10 cellular contexts compared by ENCODE assay signal in genomic region chr9:137237759-137238726, GRCh38. TPM values are rescaled to one million over a fixed set of nuclear protein-coding genes. Genes with fewer than 3 reads are reported as not detected.
DNase-seq lines count a peak whose midpoint lies in the region; ATAC-seq and TF ChIP-seq lines count a peak whose summit lies in the region.
"Had no signal": no experiment of that assay in that cellular context is flagged by ENCODE, and none has a peak within 500 bp of the region (broad histone marks: within the 10 kb centered on the region; RNA-seq: fewer than 3 reads in every experiment).

No MANE protein-coding gene starts in this region.

- peak; percentile 3 for DNase-seq in activated naive CD8-positive, alpha-beta T cell treated with anti-CD3 and anti-CD28 coated beads for 36 hours
- DNase-seq in activated naive CD8-positive, alpha-beta T cell treated with anti-CD3 and anti-CD28 coated beads, Interleukin-2, amount 50 U/mL, for 24 hours: no peak
- peak; percentile 46 for DNase-seq in PC-3
- DNase-seq in activated CD4-positive, alpha-beta T cell treated with anti-CD3 and anti-CD28 coated beads, Interleukin-2, amount 10 ng/mL, durations not matched to agents 7 days and 5 days: no peak
- no peak for DNase-seq in AG20443 (ENCODE audit: low spot score)
- DNase-seq: HFFc6, left lung had no signal

- CTCF ChIA-PET in PC-3 (lab: Charles Lee): no interaction called here
- CTCF ChIA-PET in activated CD4-positive, alpha-beta T cell treated with anti-CD3 and anti-CD28 coated beads, Interleukin-2, amount 10 ng/mL, durations not matched to agents 7 days and 5 days (lab: Charles Lee): interaction anchor here (1.1 to 6.5 kb wide), 10 partner anchors 9 to 209 kb away, joined by 3 to 65 read pairs (median 8); partner anchors contain the start of genes CYSRT1, NELFB, NPDC1 and RNF208

- peaks cover 5% of the 10 kb centered on the region for H3K27me3 Mint-ChIP-seq in activated naive CD8-positive, alpha-beta T cell treated with anti-CD3 and anti-CD28 coated beads for 36 hours
- H3K27me3 Mint-ChIP-seq in activated naive CD8-positive, alpha-beta T cell treated with anti-CD3 and anti-CD28 coated beads, Interleukin-2, amount 50 U/mL, for 24 hours: peaks cover 3% of the 10 kb centered on the region
- no peaks in the 10 kb centered on the region for H3K27me3 Mint-ChIP-seq in activated CD4-positive, alpha-beta T cell treated with anti-CD3 and anti-CD28 coated beads, Interleukin-2, amount 10 ng/mL, durations not matched to agents 7 days and 5 days

- H3K4me2 ChIP-seq in PC-3 (ENCODE audit: low read length): peak overlapping the region; percentile 95

- BruUV-seq in PC-3 (replicated peaks; lab: Mats Ljungman, UMichigan): no TSS peak

- H3K4me3 Mint-ChIP-seq in activated naive CD8-positive, alpha-beta T cell treated with anti-CD3 and anti-CD28 coated beads for 36 hours: no peak overlapping the region
- H3K4me3 Mint-ChIP-seq in activated naive CD8-positive, alpha-beta T cell treated with anti-CD3 and anti-CD28 coated beads, Interleukin-2, amount 50 U/mL, for 24 hours: no peak overlapping the region
- no peak overlapping the region for H3K4me3 Mint-ChIP-seq in activated CD4-positive, alpha-beta T cell treated with anti-CD3 and anti-CD28 coated beads, Interleukin-2, amount 10 ng/mL, durations not matched to agents 7 days and 5 days

- no peak overlapping the region for H3K9ac ChIP-seq in PC-3 (ENCODE audit: low read length)

- no peak for ATAC-seq in activated naive CD8-positive, alpha-beta T cell treated with anti-CD3 and anti-CD28 coated beads, Interleukin-2, amount 50 U/mL, for 24 hours
- ATAC-seq in PC-3 (peak; percentile 20), GM21529 (IDR thresholded peaks at IDR 0.05; ENCODE audit: unreplicated experiment) (no peak)
- ATAC-seq: left lung had no signal

- TF ChIP-seq CTCF in PC-3 (conservative IDR thresholded peaks at IDR 0.05; ENCODE audit: low read depth, low read length): no peak

- peaks cover 31% of the 10 kb centered on the region for H3K4me1 ChIP-seq in PC-3 (ENCODE audit: insufficient read depth, low read length)

- no peaks in the 10 kb centered on the region for H3K9me3 Mint-ChIP-seq in activated naive CD8-positive, alpha-beta T cell treated with anti-CD3 and anti-CD28 coated beads for 36 hours
- H3K9me3 Mint-ChIP-seq in activated naive CD8-positive, alpha-beta T cell treated with anti-CD3 and anti-CD28 coated beads, Interleukin-2, amount 50 U/mL, for 24 hours: no peaks in the 10 kb centered on the region
- no peaks in the 10 kb centered on the region for H3K9me3 Mint-ChIP-seq in activated CD4-positive, alpha-beta T cell treated with anti-CD3 and anti-CD28 coated beads, Interleukin-2, amount 10 ng/mL, durations not matched to agents 7 days and 5 days

- H3K27me3 ChIP-seq in PC-3 (ENCODE audit: low read length) (no peaks in the 10 kb centered on the region), layer of hippocampus (ENCODE audit: control insufficient read depth, insufficient read depth, low read length) (peaks cover 2% of the 10 kb centered on the region)

- intact Hi-C loops in PC-3 (cut with micrococcal nuclease): no loop called here

- POLR2A ChIA-PET in PC-3 (lab: Charles Lee; ENCODE audit: unreplicated experiment): interaction anchor here (0.6 kb wide), 2 partner anchors 11 to 88 kb away, joined by 3 to 4 read pairs; partner anchors contain the start of gene RNF224
- POLR2A ChIA-PET in activated CD4-positive, alpha-beta T cell treated with anti-CD3 and anti-CD28 coated beads, Interleukin-2, amount 10 ng/mL, durations not matched to agents 7 days and 5 days (lab: Charles Lee): interaction anchor here (0.6 kb wide), 1 partner anchor 151 kb away, joined by 6 read pairs; the partner anchor contains the start of gene MAN1B1

- no peak overlapping the region for H3K27ac Mint-ChIP-seq in activated naive CD8-positive, alpha-beta T cell treated with anti-CD3 and anti-CD28 coated beads for 36 hours
- H3K27ac Mint-ChIP-seq in activated naive CD8-positive, alpha-beta T cell treated with anti-CD3 and anti-CD28 coated beads, Interleukin-2, amount 50 U/mL, for 24 hours: no peak overlapping the region
- H3K27ac Mint-ChIP-seq in activated CD4-positive, alpha-beta T cell treated with anti-CD3 and anti-CD28 coated beads, Interleukin-2, amount 10 ng/mL, durations not matched to agents 7 days and 5 days: no peak overlapping the region

- peaks cover 40% of the 10 kb centered on the region for H3K79me2 ChIP-seq in PC-3 (ENCODE audit: low read length)

- no peaks in the 10 kb centered on the region for H3K9me3 ChIP-seq in PC-3 (ENCODE audit: low read length)
- H3K9me3 ChIP-seq: left lung had no signal

- H3K36me3 Mint-ChIP-seq in activated naive CD8-positive, alpha-beta T cell treated with anti-CD3 and anti-CD28 coated beads for 36 hours: peaks cover 19% of the 10 kb centered on the region
- peaks cover 17% of the 10 kb centered on the region for H3K36me3 Mint-ChIP-seq in activated naive CD8-positive, alpha-beta T cell treated with anti-CD3 and anti-CD28 coated beads, Interleukin-2, amount 50 U/mL, for 24 hours (ENCODE audit: low read depth)
- peaks cover 16% of the 10 kb centered on the region for H3K36me3 Mint-ChIP-seq in activated CD4-positive, alpha-beta T cell treated with anti-CD3 and anti-CD28 coated beads, Interleukin-2, amount 10 ng/mL, durations not matched to agents 7 days and 5 days (ENCODE audit: low read depth)

- H3K9me2 ChIP-seq in PC-3 (replicated peaks; ENCODE audit: low read length): no peaks in the 10 kb centered on the region

- H4K20me1 ChIP-seq in PC-3 (ENCODE audit: low read length): peaks cover 15% of the 10 kb centered on the region

- no peak overlapping the region for H3K4me3 ChIP-seq in PC-3 (ENCODE audit: low read length)
- H3K4me3 ChIP-seq: left lung had no signal

- H3F3A ChIP-seq in PC-3 (ENCODE audit: low read length, unreplicated experiment): peaks cover 3% of the 10 kb centered on the region

- 0 out of 2 replicates have a peak overlapping the region, but pooled peaks have one; percentile 3 for H3K27ac ChIP-seq in PC-3 (ENCODE audit: low read length)
- peak overlapping the region; percentile 98 for H3K27ac ChIP-seq in layer of hippocampus (ENCODE audit: low read depth, low read length)
- H3K27ac ChIP-seq in temporal lobe (ENCODE audit: low read depth, low read length): peak overlapping the region; percentile 98
- H3K27ac ChIP-seq: left lung had no signal

- H3K36me3 ChIP-seq in PC-3 (ENCODE audit: low read depth, low read length): peaks cover 15% of the 10 kb centered on the region

- H2AFZ ChIP-seq in PC-3 (ENCODE audit: low read length): no peak overlapping the region

- peaks cover 17% of the 10 kb centered on the region for H3K4me1 Mint-ChIP-seq in activated naive CD8-positive, alpha-beta T cell treated with anti-CD3 and anti-CD28 coated beads for 36 hours
- peaks cover 34% of the 10 kb centered on the region for H3K4me1 Mint-ChIP-seq in activated naive CD8-positive, alpha-beta T cell treated with anti-CD3 and anti-CD28 coated beads, Interleukin-2, amount 50 U/mL, for 24 hours
- H3K4me1 Mint-ChIP-seq in activated CD4-positive, alpha-beta T cell treated with anti-CD3 and anti-CD28 coated beads, Interleukin-2, amount 10 ng/mL, durations not matched to agents 7 days and 5 days: peaks cover 24% of the 10 kb centered on the region

RNA-seq across cellular contexts. Expression of gene TUBB4B, which starts 3.0 kb away (rescaled TPM):
- total RNA-seq in activated naive CD8-positive, alpha-beta T cell treated with anti-CD3 and anti-CD28 coated beads for 36 hours: 100 to 1,000 TPM; 271 to 274 TPM
- total RNA-seq in PC-3 (2014; rRNA removed) (424 and 599 TPM in 2 replicates), temporal lobe (76.5 TPM)
- total RNA-seq in activated CD4-positive, alpha-beta T cell treated with anti-CD3 and anti-CD28 coated beads, Interleukin-2, amount 10 ng/mL, durations not matched to agents 7 days and 5 days: 100 to 1,000 TPM; 355 to 382 TPM

RNA-seq across cellular contexts. Expression of gene SLC34A3, which starts 7.3 kb away (rescaled TPM):
- total RNA-seq in activated naive CD8-positive, alpha-beta T cell treated with anti-CD3 and anti-CD28 coated beads for 36 hours: not detected
- 1.0 and 1.5 TPM in 2 replicates for total RNA-seq in PC-3 (2014; rRNA removed)
- not detected for total RNA-seq in temporal lobe
- total RNA-seq in activated CD4-positive, alpha-beta T cell treated with anti-CD3 and anti-CD28 coated beads, Interleukin-2, amount 10 ng/mL, durations not matched to agents 7 days and 5 days: not detected
- total RNA-seq: HFFc6 had no signal

RNA-seq across cellular contexts. Expression of gene RNF224, which starts 10.7 kb away (rescaled TPM):
- not detected for total RNA-seq in activated naive CD8-positive, alpha-beta T cell treated with anti-CD3 and anti-CD28 coated beads for 36 hours
- total RNA-seq in PC-3 (2014; rRNA removed) (1.2 and 1.7 TPM in 2 replicates), temporal lobe (under 0.01 TPM)
- total RNA-seq in activated CD4-positive, alpha-beta T cell treated with anti-CD3 and anti-CD28 coated beads, Interleukin-2, amount 10 ng/mL, durations not matched to agents 7 days and 5 days: under 1 TPM in 1 of 2 experiments, not detected in 1; 0.10 TPM
- total RNA-seq: HFFc6 had no signal

RNA-seq across cellular contexts. Expression of gene STPG3, which starts 13.0 kb away (rescaled TPM):
- total RNA-seq in activated naive CD8-positive, alpha-beta T cell treated with anti-CD3 and anti-CD28 coated beads for 36 hours: not detected
- total RNA-seq in PC-3 (2014; rRNA removed) (not detected in 2 replicates), temporal lobe (not detected)
- total RNA-seq in activated CD4-positive, alpha-beta T cell treated with anti-CD3 and anti-CD28 coated beads, Interleukin-2, amount 10 ng/mL, durations not matched to agents 7 days and 5 days: not detected
- total RNA-seq: HFFc6, left lung had no signal

RNA-seq across cellular contexts. Expression of gene CYSRT1, which starts 13.1 kb away (rescaled TPM):
- under 1 TPM; 0.32 to 0.49 TPM for total RNA-seq in activated naive CD8-positive, alpha-beta T cell treated with anti-CD3 and anti-CD28 coated beads for 36 hours
- 0.29 and 1.3 TPM in 2 replicates for total RNA-seq in PC-3 (2014; rRNA removed)
- total RNA-seq in temporal lobe: 0.25 TPM
- total RNA-seq in activated CD4-positive, alpha-beta T cell treated with anti-CD3 and anti-CD28 coated beads, Interleukin-2, amount 10 ng/mL, durations not matched to agents 7 days and 5 days: under 1 TPM; 0.35 to 0.72 TPM

Comparison
In these comparisons a context has a peak if more than half of its experiments do, and no peak if none do; other contexts are left out.
1. DNase-seq: peak in activated naive CD8-positive, alpha-beta T cell treated with anti-CD3 and anti-CD28 coated beads for 36 hours (single experiment) and PC-3 (single experiment); none in activated naive CD8-positive, alpha-beta T cell treated with anti-CD3 and anti-CD28 coated beads, Interleukin-2, amount 50 U/mL, for 24 hours (single experiment), activated CD4-positive, alpha-beta T cell treated with anti-CD3 and anti-CD28 coated beads, Interleukin-2, amount 10 ng/mL, durations not matched to agents 7 days and 5 days (single experiment) and AG20443 (single experiment).
2. H3K27ac ChIP-seq: peak in every context shown above with its lines; median percentile 98 in layer of hippocampus; 98 in temporal lobe; 3 in PC-3.